Comparison of ENCODE assay signal across 16 cellular contexts in the genomic region with DNA sequence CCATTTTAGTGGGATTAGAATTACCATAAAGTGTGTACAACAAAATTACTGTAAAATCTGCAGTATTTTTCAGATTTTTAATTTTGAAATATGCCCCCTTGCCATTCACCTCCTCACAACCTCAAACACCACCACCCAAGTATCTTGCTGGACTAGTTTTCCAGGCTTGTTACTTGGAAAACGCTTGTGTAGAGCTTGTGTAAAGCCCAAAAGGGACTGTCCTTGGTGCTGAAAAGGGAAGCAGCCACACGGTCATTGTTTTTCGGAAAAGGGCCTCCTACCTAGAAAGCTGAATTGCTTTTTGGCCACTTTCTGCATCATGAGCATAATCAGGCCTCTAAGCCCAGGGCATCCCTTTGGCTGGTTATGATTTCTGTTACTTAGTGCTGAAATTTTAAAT.
DNase-seq lines count a peak whose midpoint lies in the region; ATAC-seq, FAIRE-seq and TF ChIP-seq lines count a peak whose summit lies in the region.
"Had no signal": no experiment of that assay in that cellular context is flagged by ENCODE, and none has a peak within 500 bp of the region (broad histone marks: within the 10 kb centered on the region; RNA-seq: fewer than 3 reads in every experiment).

No MANE protein-coding gene starts in this region.

- no peak overlapping the region for H3K56ac ChIP-seq in H1 (replicated peaks; ENCODE audit: insufficient read length, low read depth, low read length)

- H3K4me1 Mint-ChIP-seq in nephron progenitor cell, result no peaks in the 10 kb centered on the region
- H3K4me1 Mint-ChIP-seq: activated CD4-positive, alpha-beta T cell treated with anti-CD3 and anti-CD28 coated beads, Interleukin-2, amount 10 ng/mL, durations not matched to agents 7 days and 5 days; T-cell had no signal

- H3K23ac ChIP-seq in H1 (ENCODE audit: insufficient read length), result no peak overlapping the region

- no peak for TF ChIP-seq EP300 in H1 (IDR thresholded peaks at IDR 0.05; ENCODE audit: borderline replicate concordance in 1 of 2, low read depth in 2 of 2, low read length in 2 of 2)

- no peak overlapping the region for H2BK20ac ChIP-seq in H1 (ENCODE audit: low read length)

- POLR2A ChIA-PET in HEK293 (lab: Yijun Ruan, JAX), result no interaction called here
- POLR2A ChIA-PET in H1 (lab: Charles Lee; ENCODE audit: partially characterized antibody), result interaction anchor here (1.2 kb wide), 1 partner anchor 136 kb away, joined by 3 read pairs; no protein-coding TSS in a partner anchor

- no peak overlapping the region for H4K5ac ChIP-seq in H1 (ENCODE audit: insufficient read length, low read depth, low read length)

- H3K79me1 ChIP-seq in H1 (ENCODE audit: low read depth, low read length), result no peaks in the 10 kb centered on the region

- TF ChIP-seq POLR2A in H1 (IDR thresholded peaks at IDR 0.05; ENCODE audit: control extremely low read depth in 1 of 2, low read depth in 2 of 2, low read length in 2 of 2) (no peak), GM12891 (IDR thresholded peaks at IDR 0.05; ENCODE audit: low read depth, low read length) (no peak)

- H3K9me3 ChIP-seq in HEK293 (ENCODE audit: control insufficient read depth, insufficient read depth, low read depth, low read length) (no peaks in the 10 kb centered on the region), H1 (ENCODE audit: insufficient read depth in 2 of 2, low read depth in 1 of 2, low read length in 1 of 2) (no peaks in the 10 kb centered on the region)
- H3K9me3 ChIP-seq: body of pancreas, thoracic aorta had no signal

- H3K27me3 ChIP-seq in H1 (replicated peaks in 1 of 4; ENCODE audit: control insufficient read depth in 3 of 4, extremely low read depth in 1 of 4, insufficient read depth in 3 of 4, low read length in 3 of 4), result no peaks in the 10 kb centered on the region
- H3K27me3 ChIP-seq: body of pancreas had no signal

- peak in 1 of 2 experiments; percentile 34; a peak in 2 of 4 replicates for TF ChIP-seq RAD21 in H1 (IDR thresholded peaks at IDR 0.05 in 1 of 2, conservative IDR thresholded peaks at IDR 0.05 in 1 of 2; ENCODE audit: low read depth in 2 of 2, low read length in 2 of 2)

- H3K36me3 ChIP-seq in HEK293 (ENCODE audit: control insufficient read depth in 2 of 2, insufficient read depth in 1 of 2, low read length in 2 of 2) (no peaks in the 10 kb centered on the region), H1 (ENCODE audit: control insufficient read depth in 2 of 4, insufficient read depth in 4 of 4, low read length in 3 of 4) (no peaks in the 10 kb centered on the region)
- H3K36me3 ChIP-seq: thoracic aorta had no signal

- H3K4me2 ChIP-seq in H1 (ENCODE audit: insufficient read depth in 1 of 2, low read depth in 2 of 2, low read length in 2 of 2), result no peak overlapping the region

- no peaks in the 10 kb centered on the region for H3K27me3 Mint-ChIP-seq in nephron progenitor cell (ENCODE audit: low read depth, poor library complexity)
- H3K27me3 Mint-ChIP-seq: activated CD4-positive, alpha-beta T cell treated with anti-CD3 and anti-CD28 coated beads, Interleukin-2, amount 10 ng/mL, durations not matched to agents 7 days and 5 days; effector memory CD8-positive, alpha-beta T cell; T-cell had no signal

- H3K4me1 ChIP-seq in HEK293 (ENCODE audit: control insufficient read depth, insufficient read depth, low read length) (no peaks in the 10 kb centered on the region), H1 (replicated peaks in 1 of 4; ENCODE audit: control insufficient read depth in 3 of 4, insufficient read depth in 4 of 4, low read length in 3 of 4) (0 out of 7 replicates have a peak, but pooled peaks cover 0 to 5% (median 0%) of the 10 kb centered on the region in 4 experiments)
- H3K4me1 ChIP-seq: body of pancreas had no signal

- DNase-seq in NOMO-1 treated with dmso at 0.1 percent for 144 hours (lab: John Stamatoyannopoulos, UW; ENCODE audit: unreplicated experiment), result peak; percentile 1
- peak in 1 of 2 experiments; percentile 53 for DNase-seq in H1 (ENCODE audit: low read depth in 1 of 2, low spot score in 2 of 2)
- DNase-seq in nephron progenitor cell, result peak; percentile 55
- DNase-seq in SW 1271 (lab: John Stamatoyannopoulos, UW), result no peak
- no peak for DNase-seq in GM12891 (ENCODE audit: insufficient read length, low spot score)
- DNase-seq: activated CD4-positive, alpha-beta T cell treated with anti-CD3 and anti-CD28 coated beads, Interleukin-2, amount 10 ng/mL, durations not matched to agents 7 days and 5 days; activated T-cell treated with anti-CD3 and anti-CD28 coated beads, Interleukin-2, amount 50 U/mL, for 72 hours; body of pancreas; effector memory CD8-positive, alpha-beta T cell; NCI-H2081 treated with DMSO at 0.1 percent for 48 hours; stimulated activated CD4-positive, alpha-beta T cell treated with anti-CD3 and anti-CD28 coated beads, Interleukin-12 subunit alpha, Interleukin-12 subunit beta, amount 100 ng/mL, for 4 hours; T-cell had no signal

- no peaks in the 10 kb centered on the region for H3K9me3 Mint-ChIP-seq in nephron progenitor cell

- CTCF ChIA-PET in HEK293 (lab: Yijun Ruan, JAX), result no interaction called here
- CTCF ChIA-PET in H1 (lab: Charles Lee; ENCODE audit: partially characterized antibody), result interaction anchor here (0.9 to 1.5 kb wide), 2 partner anchors 14 to 359 kb away, joined by 3 read pairs; no protein-coding TSS in a partner anchor

- H3K79me2 ChIP-seq in H1 (ENCODE audit: control insufficient read depth in 1 of 2, insufficient read depth in 2 of 2, low read length in 2 of 2), result no peaks in the 10 kb centered on the region

- no peak overlapping the region for H2AFZ ChIP-seq in H1 (ENCODE audit: low read length)

- TF ChIP-seq CTCF in HEK293 (tag by site-specific recombination; IDR thresholded peaks at IDR 0.05) (no peak), H1 (IDR thresholded peaks at IDR 0.05; ENCODE audit: control extremely low read depth in 1 of 3, insufficient read depth in 1 of 3, low read depth in 1 of 3, low read length in 3 of 3) (no peak), nephron progenitor cell (IDR thresholded peaks at IDR 0.05) (no peak)

- no peaks in the 10 kb centered on the region for H3K36me3 Mint-ChIP-seq in nephron progenitor cell (ENCODE audit: low read depth)
- H3K36me3 Mint-ChIP-seq: T-cell had no signal

- H4K20me1 ChIP-seq in H1 (replicated peaks in 1 of 2; ENCODE audit: control insufficient read depth in 1 of 2, insufficient read depth in 2 of 2, low read length in 2 of 2), result no peaks in the 10 kb centered on the region

- FAIRE-seq in H1 (lab: Jason Lieb, UNC) (peak; percentile 95), GM12891 (lab: Jason Lieb, UNC) (no peak)

- H2AK5ac ChIP-seq in H1 (ENCODE audit: low read depth, low read length), result no peak overlapping the region

- no peaks in the 10 kb centered on the region for H3K23me2 ChIP-seq in H1 (ENCODE audit: low read depth, low read length)

- no peak overlapping the region for H4K8ac ChIP-seq in H1 (ENCODE audit: extremely low read depth, insufficient read depth, low read length)

- no peak overlapping the region for H2BK120ac ChIP-seq in H1 (replicated peaks; ENCODE audit: low read depth, low read length)

- no peak overlapping the region for H3K4me3 ChIP-seq in HEK293 (ENCODE audit: low read depth, low read length)
- no peak overlapping the region for H3K4me3 ChIP-seq in H1 (ENCODE audit: extremely low read depth in 1 of 4, insufficient read depth in 2 of 4, low read depth in 3 of 4, low read length in 4 of 4)
- H3K4me3 ChIP-seq: body of pancreas, thoracic aorta had no signal

- H3K27ac Mint-ChIP-seq in nephron progenitor cell, result no peak overlapping the region
- H3K27ac Mint-ChIP-seq: activated CD4-positive, alpha-beta T cell treated with anti-CD3 and anti-CD28 coated beads, Interleukin-2, amount 10 ng/mL, durations not matched to agents 7 days and 5 days; activated T-cell treated with anti-CD3 and anti-CD28 coated beads, Interleukin-2, amount 50 U/mL, for 72 hours; effector memory CD8-positive, alpha-beta T cell; T-cell had no signal

- no peak overlapping the region for H3K4ac ChIP-seq in H1 (replicated peaks; ENCODE audit: insufficient read length, low read depth, low read length)

- H3K4me3 Mint-ChIP-seq in nephron progenitor cell, result no peak overlapping the region
- H3K4me3 Mint-ChIP-seq: activated CD4-positive, alpha-beta T cell treated with anti-CD3 and anti-CD28 coated beads, Interleukin-2, amount 10 ng/mL, durations not matched to agents 7 days and 5 days; activated T-cell treated with anti-CD3 and anti-CD28 coated beads, Interleukin-2, amount 50 U/mL, for 72 hours; effector memory CD8-positive, alpha-beta T cell; T-cell had no signal

- no peak overlapping the region for H3K9ac ChIP-seq in H1 (replicated peaks in 1 of 4; ENCODE audit: extremely low read depth in 1 of 4, low read depth in 3 of 4, low read length in 3 of 4)

- ATAC-seq in HG03354 (IDR thresholded peaks at IDR 0.05; ENCODE audit: poor library complexity, severe bottlenecking, unreplicated experiment), result no peak
- no peak for ATAC-seq in HG02870 (IDR thresholded peaks at IDR 0.05; ENCODE audit: unreplicated experiment)
- ATAC-seq: activated T-cell treated with anti-CD3 and anti-CD28 coated beads, Interleukin-2, amount 50 U/mL, for 72 hours; body of pancreas; effector memory CD8-positive, alpha-beta T cell; T-cell had no signal

- no peak overlapping the region for H4K91ac ChIP-seq in H1 (replicated peaks; ENCODE audit: insufficient read length, low read length)

- H3K27ac ChIP-seq in HEK293 (ENCODE audit: extremely low read depth, low read depth, low read length) (no peak overlapping the region), H1 (ENCODE audit: low read depth, low read length) (no peak overlapping the region)
- H3K27ac ChIP-seq: body of pancreas, thoracic aorta had no signal

- H2BK15ac ChIP-seq in H1 (ENCODE audit: low read length), result no peak overlapping the region

- no peak overlapping the region for H2BK5ac ChIP-seq in H1 (ENCODE audit: low read depth, low read length)

- H3K14ac ChIP-seq in H1 (ENCODE audit: insufficient read length), result no peak overlapping the region

- H3K18ac ChIP-seq in H1 (ENCODE audit: extremely low read depth, low read length), result no peak overlapping the region

- WGBS in H1 (ENCODE audit: extremely low coverage in 1 of 2, insufficient coverage in 1 of 2, insufficient read length in 1 of 2, insufficient replicate concordance in 2 of 2, low coverage in 1 of 2, low lambda C conversion rate in 2 of 2, missing lambda C conversion rate in 1 of 2), 2 experiments, result 24% methylated on average over 3 of the region's 3 CpGs; no CpG with 5 or more reads in 1 of the 2 experiments

- no peak overlapping the region for H2BK12ac ChIP-seq in H1 (ENCODE audit: low read depth, low read length)

TF ChIP-seq in H1, 55 proteins besides CTCF, POLR2A, EP300 and RAD21 (continues in another document):
- TF ChIP-seq HDAC2 (IDR thresholded peaks at IDR 0.05; ENCODE audit: borderline replicate concordance in 1 of 2, low read depth in 2 of 2, low read length in 2 of 2), result peak in 1 of 2 experiments; percentile 43; a peak in 1 of 4 replicates
- no peak for TF ChIP-seq HDAC6 (IDR thresholded peaks at IDR 0.05; ENCODE audit: low read depth, low read length)

TF ChIP-seq in GM12891, 5 proteins besides CTCF, POLR2A, EP300 and RAD21:
- TF ChIP-seq POU2F2 (IDR thresholded peaks at IDR 0.05; ENCODE audit: low read depth, low read length) (no peak), TAF1 (IDR thresholded peaks at IDR 0.05; ENCODE audit: low read depth, low read length) (no peak)

Comparison
In these comparisons a context has a peak if more than half of its experiments do, and no peak if none do; other contexts are left out.
1. DNase-seq: peak in NOMO-1 treated with dmso at 0.1 percent for 144 hours (single experiment) and nephron progenitor cell (single experiment); none in SW 1271 (0 of 2) and GM12891 (single experiment).